11 cellular contexts compared by ENCODE assay signal in the genomic region with DNA sequence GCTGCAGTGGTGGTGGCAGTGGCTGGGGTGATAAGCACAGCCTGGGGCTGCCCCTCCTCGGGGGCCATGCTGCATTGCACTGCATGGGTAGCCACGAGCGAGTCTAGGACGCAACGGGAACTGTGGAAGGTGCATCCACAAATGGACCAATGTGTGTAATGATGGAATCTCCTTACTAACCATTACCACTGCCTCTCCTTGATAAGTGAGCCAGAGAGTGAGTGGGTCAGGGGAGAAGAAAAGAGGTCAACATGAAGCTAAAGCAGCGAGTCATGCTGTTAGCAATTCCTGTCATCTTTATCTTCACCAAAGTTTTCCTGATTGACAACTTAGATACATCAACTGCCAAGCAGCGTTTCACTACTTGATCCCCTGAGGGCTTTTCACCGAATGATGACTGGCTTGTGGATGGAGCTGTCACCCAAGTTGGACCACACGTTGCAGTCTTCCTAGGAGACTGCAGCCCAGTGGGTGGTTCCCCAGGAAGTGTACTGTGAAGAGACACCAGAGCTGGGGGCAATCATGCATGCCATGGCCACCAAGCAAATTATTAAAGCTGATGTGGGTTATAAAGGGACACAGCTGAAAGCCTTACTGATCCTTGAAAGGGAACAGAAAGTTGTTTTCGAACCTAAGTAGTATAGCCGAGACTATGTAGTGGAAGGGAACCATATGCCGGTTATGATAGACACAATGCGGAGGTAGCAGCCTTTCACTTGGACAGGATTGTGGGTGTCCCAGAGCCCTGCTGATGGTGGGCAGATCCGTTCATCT. TPM values are rescaled to one million over a fixed set of nuclear protein-coding genes. Genes with fewer than 3 reads are reported as not detected.
DNase-seq lines count a peak whose midpoint lies in the region; ATAC-seq lines count a peak whose summit lies in the region.
"Had no signal": no experiment of that assay in that cellular context is flagged by ENCODE, and none has a peak within 500 bp of the region (broad histone marks: within the 10 kb centered on the region; RNA-seq: fewer than 3 reads in every experiment).

No MANE protein-coding gene starts in this region.

- DNase-seq in memory B cell (ENCODE audit: low spot score in 2 of 2) (peak; percentile 54 to 71), NCI-H2081 (lab: John Stamatoyannopoulos, UW) (no peak), NCI-H345 (lab: John Stamatoyannopoulos, UW) (no peak)
- DNase-seq in activated T-cell treated with anti-CD3 and anti-CD28 coated beads, Interleukin-2, amount 50 U/mL, for 24 hours: no peak
- DNase-seq in natural killer cell treated with Interleukin-12 subunit alpha and Interleukin-12 subunit beta and Interleukin-15 and Interleukin-18, amount 100 ng/mL, for 72 hours (ENCODE audit: low spot score): no peak
- DNase-seq: activated CD4-positive, alpha-beta T cell treated with anti-CD3 and anti-CD28 coated beads for 48 hours; adrenal gland had no signal

- peaks cover 43% of the 10 kb centered on the region for H3K4me1 Mint-ChIP-seq in memory B cell
- H3K4me1 Mint-ChIP-seq in activated T-cell treated with anti-CD3 and anti-CD28 coated beads, Interleukin-2, amount 50 U/mL, for 24 hours (ENCODE audit: low read depth): peaks cover 3% of the 10 kb centered on the region
- no peaks in the 10 kb centered on the region for H3K4me1 Mint-ChIP-seq in natural killer cell treated with Interleukin-12 subunit alpha and Interleukin-12 subunit beta and Interleukin-15 and Interleukin-18, amount 100 ng/mL, for 72 hours (ENCODE audit: low read depth in 2 of 2)

- peaks cover 3% of the 10 kb centered on the region for H3K36me3 Mint-ChIP-seq in memory B cell
- H3K36me3 Mint-ChIP-seq in activated T-cell treated with anti-CD3 and anti-CD28 coated beads, Interleukin-2, amount 50 U/mL, for 24 hours (ENCODE audit: low read depth): no peaks in the 10 kb centered on the region
- H3K36me3 Mint-ChIP-seq in natural killer cell treated with Interleukin-12 subunit alpha and Interleukin-12 subunit beta and Interleukin-15 and Interleukin-18, amount 100 ng/mL, for 72 hours: no peaks in the 10 kb centered on the region

- no peaks in the 10 kb centered on the region for H3K9me3 Mint-ChIP-seq in memory B cell
- no peaks in the 10 kb centered on the region for H3K9me3 Mint-ChIP-seq in activated T-cell treated with anti-CD3 and anti-CD28 coated beads, Interleukin-2, amount 50 U/mL, for 24 hours
- H3K9me3 Mint-ChIP-seq in natural killer cell treated with Interleukin-12 subunit alpha and Interleukin-12 subunit beta and Interleukin-15 and Interleukin-18, amount 100 ng/mL, for 72 hours: no peaks in the 10 kb centered on the region

- ATAC-seq in GM18861 (IDR thresholded peaks at IDR 0.05; ENCODE audit: unreplicated experiment): peak; percentile 93
- peak; percentile 93 for ATAC-seq in GM21529 (IDR thresholded peaks at IDR 0.05; ENCODE audit: unreplicated experiment)
- peak; percentile 97 for ATAC-seq in HG03196 (IDR thresholded peaks at IDR 0.05; ENCODE audit: unreplicated experiment)
- ATAC-seq in memory B cell (ENCODE audit: low read depth): peak; percentile 91
- ATAC-seq in natural killer cell treated with Interleukin-12 subunit alpha and Interleukin-12 subunit beta and Interleukin-15 and Interleukin-18, amount 100 ng/mL, for 72 hours: no peak

- H3K27ac Mint-ChIP-seq in memory B cell: peak overlapping the region; percentile 48
- H3K27ac Mint-ChIP-seq in activated T-cell treated with anti-CD3 and anti-CD28 coated beads, Interleukin-2, amount 50 U/mL, for 24 hours: no peak overlapping the region
- H3K27ac Mint-ChIP-seq in natural killer cell treated with Interleukin-12 subunit alpha and Interleukin-12 subunit beta and Interleukin-15 and Interleukin-18, amount 100 ng/mL, for 72 hours: no peak overlapping the region

- H3K27me3 Mint-ChIP-seq in memory B cell: no peaks in the 10 kb centered on the region
- peaks cover 5% of the 10 kb centered on the region for H3K27me3 Mint-ChIP-seq in activated T-cell treated with anti-CD3 and anti-CD28 coated beads, Interleukin-2, amount 50 U/mL, for 24 hours
- peaks cover 20 to 36% of the 10 kb centered on the region in 2 donors for H3K27me3 Mint-ChIP-seq in natural killer cell treated with Interleukin-12 subunit alpha and Interleukin-12 subunit beta and Interleukin-15 and Interleukin-18, amount 100 ng/mL, for 72 hours

- H3K4me3 Mint-ChIP-seq in memory B cell: peak overlapping the region; percentile 76
- H3K4me3 Mint-ChIP-seq in activated T-cell treated with anti-CD3 and anti-CD28 coated beads, Interleukin-2, amount 50 U/mL, for 24 hours: no peak overlapping the region
- H3K4me3 Mint-ChIP-seq in natural killer cell treated with Interleukin-12 subunit alpha and Interleukin-12 subunit beta and Interleukin-15 and Interleukin-18, amount 100 ng/mL, for 72 hours: no peak overlapping the region

RNA-seq across cellular contexts. Expression of a gene that starts 20.6 kb away (rescaled TPM):
- not detected for total RNA-seq in natural killer cell treated with Interleukin-12 subunit alpha and Interleukin-12 subunit beta and Interleukin-15 and Interleukin-18, amount 100 ng/mL, for 72 hours
- total RNA-seq: adrenal gland, epithelial cell of proximal tubule had no signal

RNA-seq across cellular contexts. Expression of a gene that starts 34.7 kb away (rescaled TPM):
- 10 to 100 TPM; 51.2 to 68.9 TPM for total RNA-seq in natural killer cell treated with Interleukin-12 subunit alpha and Interleukin-12 subunit beta and Interleukin-15 and Interleukin-18, amount 100 ng/mL, for 72 hours

Comparison
In these comparisons a context has a peak if more than half of its experiments do, and no peak if none do; other contexts are left out.
1. ATAC-seq: peak in GM18861 (single experiment), GM21529 (single experiment), HG03196 (single experiment) and memory B cell (single experiment); none in natural killer cell treated with Interleukin-12 subunit alpha and Interleukin-12 subunit beta and Interleukin-15 and Interleukin-18, amount 100 ng/mL, for 72 hours (0 of 2).
2. DNase-seq: peak in memory B cell (2 of 2); none in activated T-cell treated with anti-CD3 and anti-CD28 coated beads, Interleukin-2, amount 50 U/mL, for 24 hours (single experiment), natural killer cell treated with Interleukin-12 subunit alpha and Interleukin-12 subunit beta and Interleukin-15 and Interleukin-18, amount 100 ng/mL, for 72 hours (single experiment), NCI-H2081 (0 of 2) and NCI-H345 (single experiment).